10 cellular contexts compared by ENCODE assay signal in the genomic region with DNA sequence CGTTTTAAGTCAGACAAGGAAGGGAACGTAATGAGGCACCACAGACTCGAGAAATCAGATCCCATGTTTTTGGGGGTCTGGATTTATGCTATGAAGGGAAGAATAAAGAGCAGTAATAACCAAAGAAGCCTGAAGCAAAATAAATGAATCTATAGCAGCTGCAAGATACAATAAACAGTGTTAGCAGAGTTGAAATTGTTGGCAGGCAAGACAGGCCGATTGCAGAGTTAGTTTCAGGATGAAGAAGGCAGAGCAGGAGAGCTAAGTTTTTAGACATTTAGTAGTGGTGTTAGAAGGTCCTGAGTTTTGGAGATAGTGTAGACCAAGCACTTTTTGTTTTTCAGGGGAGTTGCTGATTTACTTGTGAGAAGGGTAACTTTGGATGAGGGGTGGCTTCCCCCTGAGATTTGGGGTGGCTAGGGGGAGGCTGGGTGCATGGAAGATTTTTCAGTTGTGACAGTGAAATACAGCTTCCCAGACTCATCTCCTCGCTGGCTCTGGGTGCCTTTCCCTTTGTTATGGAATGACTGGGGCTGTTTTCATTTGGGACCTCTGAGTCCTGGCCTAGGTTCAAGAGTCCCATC. TPM values are rescaled to one million over a fixed set of nuclear protein-coding genes. Genes with fewer than 3 reads are reported as not detected.
DNase-seq lines count a peak whose midpoint lies in the region; ATAC-seq and TF ChIP-seq lines count a peak whose summit lies in the region.
"Had no signal": no experiment of that assay in that cellular context is flagged by ENCODE, and none has a peak within 500 bp of the region (broad histone marks: within the 10 kb centered on the region; RNA-seq: fewer than 3 reads in every experiment).

No MANE protein-coding gene starts in this region.

- POLR2A ChIA-PET in naive thymus-derived CD8-positive, alpha-beta T cell (lab: Charles Lee) = no interaction called here
- POLR2A ChIA-PET in OCI-LY7 (lab: Charles Lee) = interaction anchor here (0.7 to 1.3 kb wide), 2 partner anchors 19 to 591 kb away, joined by 3 to 4 read pairs; no protein-coding TSS in a partner anchor

- DNase-seq in astrocyte of the cerebellum (ENCODE audit: low read depth) (no peak), right cardiac atrium (peak in 2 of 3 donors; percentile 24 to 45), NCI-H1105 treated with DMSO at 0.1 percent for 48 hours (lab: John Stamatoyannopoulos, UW) (no peak), OCI-LY7 (ENCODE audit: low spot score) (no peak)
- no peak for DNase-seq in naive thymus-derived CD8-positive, alpha-beta T cell
- DNase-seq: NCI-H187 had no signal

- H3K36me3 Mint-ChIP-seq in naive thymus-derived CD8-positive, alpha-beta T cell = no peaks in the 10 kb centered on the region

- H3K4me2 ChIP-seq in skeletal muscle satellite cell (ENCODE audit: low read length) (peak overlapping the region; percentile 92), OCI-LY7 (ENCODE audit: low read length) (no peak overlapping the region)

- H3K36me3 ChIP-seq in skeletal muscle satellite cell (ENCODE audit: insufficient read depth, low read length) (no peaks in the 10 kb centered on the region), OCI-LY7 (ENCODE audit: insufficient read depth, low read length) (no peaks in the 10 kb centered on the region)

- no peak overlapping the region for H3K4me3 Mint-ChIP-seq in naive thymus-derived CD8-positive, alpha-beta T cell

- H4K20me1 ChIP-seq in OCI-LY7 (ENCODE audit: insufficient read depth, low read length) = no peaks in the 10 kb centered on the region

- CTCF ChIA-PET in OCI-LY7 (lab: Charles Lee; ENCODE audit: unreplicated experiment) = no interaction called here

- BruUV-seq in OCI-LY7 (replicated peaks; lab: Mats Ljungman, UMichigan) = no TSS peak

- H3K4me1 Mint-ChIP-seq in naive thymus-derived CD8-positive, alpha-beta T cell = no peaks in the 10 kb centered on the region

- H3K27ac Mint-ChIP-seq in naive thymus-derived CD8-positive, alpha-beta T cell = no peak overlapping the region

- peak overlapping the region; percentile 89 for H3K9ac ChIP-seq in skeletal muscle satellite cell (ENCODE audit: low read depth, low read length)

- H3K27me3 Mint-ChIP-seq in naive thymus-derived CD8-positive, alpha-beta T cell = peaks cover 0 to 14% (median 3%) of the 10 kb centered on the region in 5 donors

- ATAC-seq in GM18868 (IDR thresholded peaks at IDR 0.05; ENCODE audit: unreplicated experiment) (peak; percentile 18), right cardiac atrium (peak; percentile 23 to 28), HG03095 (IDR thresholded peaks at IDR 0.05; ENCODE audit: unreplicated experiment) (no peak)
- no peak for ATAC-seq in naive thymus-derived CD8-positive, alpha-beta T cell
- ATAC-seq: HCT116 had no signal

- intact Hi-C loops in right cardiac atrium (cut with DNase I) = loop anchor here in 2 of 4 donors (5.0 to 10.0 kb wide), 2 partner anchors 44 to 52 kb away; no protein-coding TSS in a partner anchor
- intact Hi-C loops in OCI-LY7 (cut with micrococcal nuclease; ENCODE audit: unreplicated experiment) = no loop called here

- H3K4me3 ChIP-seq in astrocyte of the cerebellum (ENCODE audit: low read depth, low read length) = peak overlapping the region; percentile 59
- peak overlapping the region; percentile 65 for H3K4me3 ChIP-seq in right cardiac atrium (ENCODE audit: low read length)
- H3K4me3 ChIP-seq in skeletal muscle satellite cell (ENCODE audit: low read length) = peak overlapping the region; percentile 76
- no peak overlapping the region for H3K4me3 ChIP-seq in OCI-LY7 (ENCODE audit: low read depth, low read length, poor library complexity, severe bottlenecking)

- in situ Hi-C loops in astrocyte of the cerebellum (cut with HindIII; ENCODE audit: low sequenced_read_pairs) = no loop called here

- no peaks in the 10 kb centered on the region for H3K79me2 ChIP-seq in OCI-LY7 (ENCODE audit: insufficient read depth, low read depth, low read length)

- peaks cover 3% of the 10 kb centered on the region for H3K4me1 ChIP-seq in right cardiac atrium (ENCODE audit: control insufficient read depth, insufficient read depth, low read length)
- H3K4me1 ChIP-seq in skeletal muscle satellite cell (ENCODE audit: control insufficient read depth, insufficient read depth, low read length) = peaks cover 53% of the 10 kb centered on the region
- no peaks in the 10 kb centered on the region for H3K4me1 ChIP-seq in OCI-LY7 (ENCODE audit: insufficient read depth, low read length, poor library complexity, severe bottlenecking)

- H3K27me3 ChIP-seq in right cardiac atrium (ENCODE audit: control insufficient read depth, insufficient read depth) (no peaks in the 10 kb centered on the region), skeletal muscle satellite cell (ENCODE audit: control insufficient read depth, insufficient read depth, low read length) (no peaks in the 10 kb centered on the region)

- no peak overlapping the region for H2AFZ ChIP-seq in OCI-LY7 (ENCODE audit: low read length)

- 18% methylated on average over 5 of the region's 5 CpGs for WGBS in right cardiac atrium

- no peaks in the 10 kb centered on the region for H3K9me3 ChIP-seq in right cardiac atrium (ENCODE audit: control insufficient read depth, low read length)
- no peaks in the 10 kb centered on the region for H3K9me3 ChIP-seq in skeletal muscle satellite cell (replicated peaks; ENCODE audit: low read length)
- no peaks in the 10 kb centered on the region for H3K9me3 ChIP-seq in OCI-LY7 (ENCODE audit: low read length)

- no peaks in the 10 kb centered on the region for H3K9me3 Mint-ChIP-seq in naive thymus-derived CD8-positive, alpha-beta T cell

- TF ChIP-seq CTCF in astrocyte of the cerebellum (IDR thresholded peaks at IDR 0.05; ENCODE audit: low read depth, low read length, missing control alignments) = no peak
- TF ChIP-seq CTCF in OCI-LY7 (conservative IDR thresholded peaks at IDR 0.05; ENCODE audit: low read length) = no peak

- H3K27ac ChIP-seq in right cardiac atrium (ENCODE audit: low read length) = peak overlapping the region; percentile 96
- H3K27ac ChIP-seq in OCI-LY7 (ENCODE audit: low read depth, low read length, poor library complexity, severe bottlenecking) = no peak overlapping the region

- no peaks in the 10 kb centered on the region for H3K9me2 ChIP-seq in OCI-LY7 (ENCODE audit: insufficient read depth, low read length)

RNA-seq across cellular contexts. Expression of gene DDR2, which starts 0.6 kb away (rescaled TPM):
- 10 to 100 TPM; 57.7 to 82.1 (median 67.4) TPM for total RNA-seq in right cardiac atrium
- 12.8 TPM for polyA plus RNA-seq in right cardiac atrium
- 165 and 169 TPM in 2 replicates for total RNA-seq in skeletal muscle satellite cell (2012; rRNA removed)
- under 1 TPM; 0.16 to 0.21 TPM for total RNA-seq in naive thymus-derived CD8-positive, alpha-beta T cell
- polyA plus RNA-seq in naive thymus-derived CD8-positive, alpha-beta T cell = under 1 TPM in 1 of 3 donors, not detected in 2; 0.33 TPM
- total RNA-seq in OCI-LY7 (2014; rRNA removed; shearing (Covaris generic)) = not detected in 2 replicates
- total RNA-seq in OCI-LY7 (2022) = 0.19 and 0.41 TPM in 2 replicates

Comparison
In these comparisons a context has a peak if more than half of its experiments do, and no peak if none do; other contexts are left out.
1. ATAC-seq: peak in GM18868 (single experiment) and right cardiac atrium (2 of 2); none in naive thymus-derived CD8-positive, alpha-beta T cell (0 of 2) and HG03095 (single experiment).
2. DNase-seq: peak in right cardiac atrium (2 of 3); none in astrocyte of the cerebellum (single experiment), naive thymus-derived CD8-positive, alpha-beta T cell (0 of 10), NCI-H1105 treated with DMSO at 0.1 percent for 48 hours (single experiment) and OCI-LY7 (single experiment).
3. RNA of gene DDR2, which starts 0.6 kb away (total RNA-seq): 57.7 to 82.1 TPM in right cardiac atrium; 0.16 to 0.21 TPM in naive thymus-derived CD8-positive, alpha-beta T cell and 0.19 to 0.41 TPM in OCI-LY7; every median in the first group is over 10 times any median in the second.